In genomic region chrX:124239324-124239723, GRCh38 we compare ENCODE assay signal across 12 cellular contexts.
DNase-seq lines count a peak whose midpoint lies in the region; ATAC-seq lines count a peak whose summit lies in the region.
"Had no signal": no experiment of that assay in that cellular context is flagged by ENCODE, and none has a peak within 500 bp of the region (broad histone marks: within the 10 kb centered on the region; RNA-seq: fewer than 3 reads in every experiment).

No MANE protein-coding gene starts in this region.

- H3K4me1 Mint-ChIP-seq in activated naive CD4-positive, alpha-beta T cell treated with anti-CD3 and anti-CD28 coated beads for 36 hours (ENCODE audit: low read depth): peaks cover 40% of the 10 kb centered on the region
- peaks cover 16% of the 10 kb centered on the region for H3K4me1 Mint-ChIP-seq in T-helper 17 cell
- H3K4me1 Mint-ChIP-seq in stimulated activated effector memory CD8-positive, alpha-beta T cell treated with anti-CD3 and anti-CD28 coated beads, Interleukin-12 subunit alpha, Interleukin-12 subunit beta, amount 100 ng/mL, for 72 hours: peaks cover 31% of the 10 kb centered on the region

- peak; percentile 20 for DNase-seq in activated naive CD4-positive, alpha-beta T cell treated with anti-CD3 and anti-CD28 coated beads for 36 hours
- no peak for DNase-seq in activated naive CD4-positive, alpha-beta T cell (lab: John Stamatoyannopoulos, UW)
- no peak for DNase-seq in T-helper 17 cell
- no peak for DNase-seq in stimulated activated effector memory CD8-positive, alpha-beta T cell treated with anti-CD3 and anti-CD28 coated beads, Interleukin-12 subunit alpha, Interleukin-12 subunit beta, amount 100 ng/mL, for 72 hours (ENCODE audit: low spot score in 2 of 2)
- no peak for DNase-seq in amygdala (lab: John Stamatoyannopoulos, UW)
- no peak for DNase-seq in stimulated activated naive CD4-positive, alpha-beta T cell (lab: John Stamatoyannopoulos, UW)
- DNase-seq in AG08396 (ENCODE audit: low spot score): no peak
- DNase-seq: DMS79; effector CD8-positive, alpha-beta T cell; glutamatergic neuron; kidney glomerular epithelial cell had no signal

- ATAC-seq in HG02623 (IDR thresholded peaks at IDR 0.05; ENCODE audit: unreplicated experiment) (peak; percentile 29), T-helper 17 cell (peak; percentile 68)
- ATAC-seq in stimulated activated effector memory CD8-positive, alpha-beta T cell treated with anti-CD3 and anti-CD28 coated beads, Interleukin-12 subunit alpha, Interleukin-12 subunit beta, amount 100 ng/mL, for 72 hours: peak; percentile 77

- H3K4me3 Mint-ChIP-seq in activated naive CD4-positive, alpha-beta T cell treated with anti-CD3 and anti-CD28 coated beads for 36 hours: peak overlapping the region; percentile 15
- peak overlapping the region; percentile 73 for H3K4me3 Mint-ChIP-seq in T-helper 17 cell
- H3K4me3 Mint-ChIP-seq in stimulated activated effector memory CD8-positive, alpha-beta T cell treated with anti-CD3 and anti-CD28 coated beads, Interleukin-12 subunit alpha, Interleukin-12 subunit beta, amount 100 ng/mL, for 72 hours: peak overlapping the region; percentile 35

- no peaks in the 10 kb centered on the region for H3K36me3 Mint-ChIP-seq in activated naive CD4-positive, alpha-beta T cell treated with anti-CD3 and anti-CD28 coated beads for 36 hours (ENCODE audit: low read depth)
- H3K36me3 Mint-ChIP-seq in T-helper 17 cell (ENCODE audit: low read depth): no peaks in the 10 kb centered on the region
- peaks cover 8% of the 10 kb centered on the region for H3K36me3 Mint-ChIP-seq in stimulated activated effector memory CD8-positive, alpha-beta T cell treated with anti-CD3 and anti-CD28 coated beads, Interleukin-12 subunit alpha, Interleukin-12 subunit beta, amount 100 ng/mL, for 72 hours

- H3K9me3 ChIP-seq in T-helper 17 cell (ENCODE audit: control insufficient read depth, low read length, poor library complexity, severe bottlenecking): no peaks in the 10 kb centered on the region

- no peaks in the 10 kb centered on the region for H3K27me3 Mint-ChIP-seq in activated naive CD4-positive, alpha-beta T cell treated with anti-CD3 and anti-CD28 coated beads for 36 hours (ENCODE audit: low read depth)
- H3K27me3 Mint-ChIP-seq in T-helper 17 cell: no peaks in the 10 kb centered on the region

- peak overlapping the region; percentile 42 for H3K27ac Mint-ChIP-seq in activated naive CD4-positive, alpha-beta T cell treated with anti-CD3 and anti-CD28 coated beads for 36 hours
- peak overlapping the region; percentile 79 for H3K27ac Mint-ChIP-seq in T-helper 17 cell
- peak overlapping the region; percentile 79 for H3K27ac Mint-ChIP-seq in stimulated activated effector memory CD8-positive, alpha-beta T cell treated with anti-CD3 and anti-CD28 coated beads, Interleukin-12 subunit alpha, Interleukin-12 subunit beta, amount 100 ng/mL, for 72 hours

- H3K9me3 Mint-ChIP-seq in activated naive CD4-positive, alpha-beta T cell treated with anti-CD3 and anti-CD28 coated beads for 36 hours: no peaks in the 10 kb centered on the region
- H3K9me3 Mint-ChIP-seq in stimulated activated effector memory CD8-positive, alpha-beta T cell treated with anti-CD3 and anti-CD28 coated beads, Interleukin-12 subunit alpha, Interleukin-12 subunit beta, amount 100 ng/mL, for 72 hours: no peaks in the 10 kb centered on the region

- CTCF ChIA-PET in activated naive CD4-positive, alpha-beta T cell treated with anti-CD3 and anti-CD28 coated beads for 36 hours (lab: Charles Lee): interaction anchor here (0.9 to 2.5 kb wide), 3 partner anchors 22 to 106 kb away, joined by 3 to 7 read pairs (median 4); partner anchors contain the start of gene SH2D1A

- intact Hi-C loops in activated naive CD4-positive, alpha-beta T cell treated with anti-CD3 and anti-CD28 coated beads for 36 hours (cut with micrococcal nuclease): no loop called here

Comparison
In these comparisons a context has a peak if more than half of its experiments do, and no peak if none do; other contexts are left out.
1. H3K4me3 Mint-ChIP-seq: peak in every context shown above with its lines; median percentile 73 in T-helper 17 cell; 35 in stimulated activated effector memory CD8-positive, alpha-beta T cell treated with anti-CD3 and anti-CD28 coated beads, Interleukin-12 subunit alpha, Interleukin-12 subunit beta, amount 100 ng/mL, for 72 hours; 15 in activated naive CD4-positive, alpha-beta T cell treated with anti-CD3 and anti-CD28 coated beads for 36 hours.